In the genomic region with DNA sequence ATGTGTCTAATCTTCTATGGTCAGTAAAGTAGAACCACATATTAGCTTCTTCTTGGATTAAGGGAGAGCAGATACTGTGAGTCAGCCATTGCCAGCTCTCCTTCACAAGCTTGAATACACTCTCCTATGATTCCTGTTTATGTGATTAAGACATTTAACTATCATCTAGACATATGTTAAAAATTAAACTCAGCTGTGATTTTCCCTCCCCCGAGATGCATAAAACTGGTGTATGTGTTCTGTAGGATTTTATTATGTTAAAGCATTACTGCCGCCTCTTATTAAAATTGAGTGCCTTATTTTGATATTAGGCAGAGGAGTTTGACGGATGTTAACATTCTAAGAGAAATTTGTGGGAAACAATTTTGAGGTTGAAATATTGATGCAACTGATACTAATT, we compare ENCODE assay signal across 21 cellular contexts.
DNase-seq lines count a peak whose midpoint lies in the region; ATAC-seq, FAIRE-seq and TF ChIP-seq lines count a peak whose summit lies in the region.
"Had no signal": no experiment of that assay in that cellular context is flagged by ENCODE, and none has a peak within 500 bp of the region (broad histone marks: within the 10 kb centered on the region; RNA-seq: fewer than 3 reads in every experiment).

No MANE protein-coding gene starts in this region.

- H3K27ac ChIP-seq in PC-3 (ENCODE audit: low read length): peak overlapping the region; percentile 80
- H3K27ac ChIP-seq: esophagus muscularis mucosa, right lobe of liver, testis had no signal

- H3K4me3 Mint-ChIP-seq in T-helper 2 cell treated with Interferon-gamma antibody and Interleukin-4, amounts not matched to agents 5 μg/mL and 100 μg/mL, for 36 hours: no peak overlapping the region
- no peak overlapping the region for H3K4me3 Mint-ChIP-seq in T-helper 17 cell
- H3K4me3 Mint-ChIP-seq: central memory CD8-positive, alpha-beta T cell; memory B cell; naive thymus-derived CD4-positive, alpha-beta T cell had no signal

- H3K9me2 ChIP-seq in PC-3 (replicated peaks; ENCODE audit: low read length): no peaks in the 10 kb centered on the region

- H3K27ac Mint-ChIP-seq in T-helper 2 cell treated with Interferon-gamma antibody and Interleukin-4, amounts not matched to agents 5 μg/mL and 100 μg/mL, for 36 hours: no peak overlapping the region
- no peak overlapping the region for H3K27ac Mint-ChIP-seq in T-helper 17 cell
- H3K27ac Mint-ChIP-seq: memory B cell; naive thymus-derived CD4-positive, alpha-beta T cell had no signal

- H3K36me3 ChIP-seq in PC-3 (ENCODE audit: low read depth, low read length): no peaks in the 10 kb centered on the region
- H3K36me3 ChIP-seq: esophagus muscularis mucosa, MG63, right lobe of liver had no signal

- peak; percentile 84 for FAIRE-seq in endometrium (lab: Jason Lieb, UNC)
- FAIRE-seq: HepG2, islet of Langerhans had no signal

- H3K9ac ChIP-seq in PC-3 (ENCODE audit: low read length): no peak overlapping the region; the same call in 1 of the 2 replicates

- DNase-seq in EH (ENCODE audit: low read depth) (peak; percentile 36), PC-3 (peak; percentile 3), kidney glomerular epithelial cell (lab: John Stamatoyannopoulos, UW) (peak; percentile 7), NCI-H2029 treated with DMSO at 0.1 percent for 48 hours (lab: John Stamatoyannopoulos, UW) (no peak), T-helper 17 cell (no peak)
- no peak for DNase-seq in T-helper 2 cell treated with Interferon-gamma antibody and Interleukin-4, amounts not matched to agents 5 μg/mL and 100 μg/mL, for 36 hours (ENCODE audit: low spot score)
- DNase-seq: activated CD4-positive, alpha-beta T cell treated with anti-CD3 and anti-CD28 coated beads for 4 hours; activated effector memory CD4-positive, alpha-beta T cell treated with Interleukin-2 at 50 U/mL for 16 hours; Calu3; MG63; naive thymus-derived CD4-positive, alpha-beta T cell; NCI-H1694 treated with DMSO at 0.1 percent for 48 hours; NCI-H774; right lobe of liver; testis had no signal

- no peaks in the 10 kb centered on the region for H3K4me1 Mint-ChIP-seq in T-helper 2 cell treated with Interferon-gamma antibody and Interleukin-4, amounts not matched to agents 5 μg/mL and 100 μg/mL, for 36 hours (ENCODE audit: low read depth)
- H3K4me1 Mint-ChIP-seq in T-helper 17 cell: no peaks in the 10 kb centered on the region
- H3K4me1 Mint-ChIP-seq: central memory CD8-positive, alpha-beta T cell; memory B cell; naive thymus-derived CD4-positive, alpha-beta T cell had no signal

- H2AFZ ChIP-seq in PC-3 (ENCODE audit: low read length): no peak overlapping the region

- ATAC-seq in PC-3: peak; percentile 14; the same call in 1 of the 2 replicates
- ATAC-seq in T-helper 17 cell: no peak
- ATAC-seq: naive thymus-derived CD4-positive, alpha-beta T cell; right lobe of liver had no signal

- CTCF ChIA-PET in PC-3 (lab: Charles Lee): no interaction called here

- H3K36me3 Mint-ChIP-seq in T-helper 2 cell treated with Interferon-gamma antibody and Interleukin-4, amounts not matched to agents 5 μg/mL and 100 μg/mL, for 36 hours (ENCODE audit: low read depth): no peaks in the 10 kb centered on the region
- no peaks in the 10 kb centered on the region for H3K36me3 Mint-ChIP-seq in T-helper 17 cell (ENCODE audit: low read depth)
- H3K36me3 Mint-ChIP-seq: memory B cell; naive thymus-derived CD4-positive, alpha-beta T cell had no signal

- H3F3A ChIP-seq in PC-3 (ENCODE audit: low read length, unreplicated experiment): no peaks in the 10 kb centered on the region

- POLR2A ChIA-PET in PC-3 (lab: Charles Lee; ENCODE audit: unreplicated experiment): no interaction called here

- H3K79me2 ChIP-seq in PC-3 (ENCODE audit: low read length): no peaks in the 10 kb centered on the region

- peaks cover 34% of the 10 kb centered on the region for H3K4me1 ChIP-seq in PC-3 (ENCODE audit: insufficient read depth, low read length)
- H3K4me1 ChIP-seq: esophagus muscularis mucosa, right lobe of liver, testis had no signal

- no peak for TF ChIP-seq CTCF in PC-3 (conservative IDR thresholded peaks at IDR 0.05; ENCODE audit: low read depth, low read length)

- H4K20me1 ChIP-seq in PC-3 (ENCODE audit: low read length): no peaks in the 10 kb centered on the region

- no peak overlapping the region for H3K4me3 ChIP-seq in PC-3 (ENCODE audit: low read length)
- H3K4me3 ChIP-seq: esophagus muscularis mucosa, MG63, right lobe of liver, testis had no signal

- peaks cover 12% of the 10 kb centered on the region for H3K27me3 Mint-ChIP-seq in T-helper 2 cell treated with Interferon-gamma antibody and Interleukin-4, amounts not matched to agents 5 μg/mL and 100 μg/mL, for 36 hours (ENCODE audit: low read depth)
- H3K27me3 Mint-ChIP-seq in T-helper 17 cell: peaks cover 7% of the 10 kb centered on the region

- no peaks in the 10 kb centered on the region for H3K9me3 Mint-ChIP-seq in T-helper 2 cell treated with Interferon-gamma antibody and Interleukin-4, amounts not matched to agents 5 μg/mL and 100 μg/mL, for 36 hours
- H3K9me3 Mint-ChIP-seq: central memory CD8-positive, alpha-beta T cell; memory B cell; naive thymus-derived CD4-positive, alpha-beta T cell had no signal

- no peaks in the 10 kb centered on the region for H3K27me3 ChIP-seq in PC-3 (ENCODE audit: low read length)
- H3K27me3 ChIP-seq: esophagus muscularis mucosa, MG63, right lobe of liver, testis had no signal

- 0 out of 2 replicates have a peak overlapping the region, but pooled peaks have one; percentile 59 for H3K4me2 ChIP-seq in PC-3 (ENCODE audit: low read length)

- intact Hi-C loops in PC-3 (cut with micrococcal nuclease): no loop called here

- no TSS peak for BruUV-seq in PC-3 (replicated peaks; lab: Mats Ljungman, UMichigan)

- H3K9me3 ChIP-seq in PC-3 (ENCODE audit: low read length) (no peaks in the 10 kb centered on the region), T-helper 17 cell (ENCODE audit: control insufficient read depth, low read length, poor library complexity, severe bottlenecking) (no peaks in the 10 kb centered on the region)
- H3K9me3 ChIP-seq: esophagus muscularis mucosa, MG63, right lobe of liver, testis had no signal

Comparison
In these comparisons a context has a peak if more than half of its experiments do, and no peak if none do; other contexts are left out.
1. DNase-seq: peak in EH (single experiment), PC-3 (single experiment) and kidney glomerular epithelial cell (single experiment); none in T-helper 2 cell treated with Interferon-gamma antibody and Interleukin-4, amounts not matched to agents 5 μg/mL and 100 μg/mL, for 36 hours (single experiment), NCI-H2029 treated with DMSO at 0.1 percent for 48 hours (single experiment) and T-helper 17 cell (0 of 3).